In genomic region chr9:4572184-4572826, GRCh38 we compare ENCODE assay signal across 23 cellular contexts.
DNase-seq lines count a peak whose midpoint lies in the region; ATAC-seq and TF ChIP-seq lines count a peak whose summit lies in the region.
"Had no signal": no experiment of that assay in that cellular context is flagged by ENCODE, and none has a peak within 500 bp of the region (broad histone marks: within the 10 kb centered on the region; RNA-seq: fewer than 3 reads in every experiment).

No MANE protein-coding gene starts in this region.

- no peaks in the 10 kb centered on the region for H3K27me3 Mint-ChIP-seq in activated CD4-positive, alpha-beta T cell treated with anti-CD3 and anti-CD28 coated beads, Interleukin-2, amount 10 ng/mL, durations not matched to agents 7 days and 5 days
- peaks cover 4% of the 10 kb centered on the region for H3K27me3 Mint-ChIP-seq in activated naive CD4-positive, alpha-beta T cell treated with anti-CD3 and anti-CD28 coated beads, Interleukin-2, amount 10 ng/mL, durations not matched to agents 7 days and 5 days

- no peaks in the 10 kb centered on the region for H3K79me2 ChIP-seq in OCI-LY3 (ENCODE audit: low read length)

- no peak overlapping the region for H3K4me3 ChIP-seq in OCI-LY3 (ENCODE audit: low read length)
- H3K4me3 ChIP-seq: GM23338, skin epidermis, stomach, upper lobe of right lung had no signal

- no peak for ATAC-seq in HG02623 (IDR thresholded peaks at IDR 0.05; ENCODE audit: unreplicated experiment)
- ATAC-seq: esophagus mucosa, GM23338, upper lobe of right lung, WTC11 had no signal

- no peak overlapping the region for H3K9ac ChIP-seq in OCI-LY3 (ENCODE audit: low read length)

- no peak for TF ChIP-seq CTCF in OCI-LY3 (IDR thresholded peaks at IDR 0.05; ENCODE audit: low read depth, low read length)

- H3K4me3 Mint-ChIP-seq in activated CD4-positive, alpha-beta T cell treated with anti-CD3 and anti-CD28 coated beads, Interleukin-2, amount 10 ng/mL, durations not matched to agents 7 days and 5 days: no peak overlapping the region
- H3K4me3 Mint-ChIP-seq in activated naive CD4-positive, alpha-beta T cell treated with anti-CD3 and anti-CD28 coated beads, Interleukin-2, amount 10 ng/mL, durations not matched to agents 7 days and 5 days: no peak overlapping the region
- H3K4me3 Mint-ChIP-seq: GM23338, naive B cell, WTC11 had no signal

- peaks cover 14% of the 10 kb centered on the region for H3K4me1 Mint-ChIP-seq in activated CD4-positive, alpha-beta T cell treated with anti-CD3 and anti-CD28 coated beads, Interleukin-2, amount 10 ng/mL, durations not matched to agents 7 days and 5 days
- peaks cover 17% of the 10 kb centered on the region for H3K4me1 Mint-ChIP-seq in activated naive CD4-positive, alpha-beta T cell treated with anti-CD3 and anti-CD28 coated beads, Interleukin-2, amount 10 ng/mL, durations not matched to agents 7 days and 5 days
- H3K4me1 Mint-ChIP-seq: naive B cell had no signal

- no peaks in the 10 kb centered on the region; the same call in 1 of the 2 replicates for H3K4me1 ChIP-seq in OCI-LY3 (ENCODE audit: low read length)
- H3K4me1 ChIP-seq: BE2C, upper lobe of right lung had no signal

- H2AFZ ChIP-seq in OCI-LY3 (ENCODE audit: low read depth, low read length): peak overlapping the region; percentile 74
- H2AFZ ChIP-seq: GM23338 had no signal

- CTCF ChIA-PET in activated CD4-positive, alpha-beta T cell treated with anti-CD3 and anti-CD28 coated beads, Interleukin-2, amount 10 ng/mL, durations not matched to agents 7 days and 5 days (lab: Charles Lee): interaction anchor here (0.6 to 1.6 kb wide), 6 partner anchors 8 to 191 kb away, joined by 3 to 5 read pairs (median 3); no protein-coding TSS in a partner anchor
- CTCF ChIA-PET in activated naive CD4-positive, alpha-beta T cell treated with anti-CD3 and anti-CD28 coated beads, Interleukin-2, amount 10 ng/mL, durations not matched to agents 7 days and 5 days (lab: Charles Lee): interaction anchor here (0.7 kb wide), 1 partner anchor 19 kb away, joined by 3 read pairs; no protein-coding TSS in a partner anchor

- peak overlapping the region; percentile 1 for H3K27ac Mint-ChIP-seq in activated CD4-positive, alpha-beta T cell treated with anti-CD3 and anti-CD28 coated beads, Interleukin-2, amount 10 ng/mL, durations not matched to agents 7 days and 5 days
- H3K27ac Mint-ChIP-seq in activated naive CD4-positive, alpha-beta T cell treated with anti-CD3 and anti-CD28 coated beads, Interleukin-2, amount 10 ng/mL, durations not matched to agents 7 days and 5 days: peak overlapping the region; percentile 34
- H3K27ac Mint-ChIP-seq: GM23338, naive B cell, WTC11 had no signal

- H3K9me3 ChIP-seq in OCI-LY3 (ENCODE audit: insufficient read depth, low read length): no peaks in the 10 kb centered on the region
- H3K9me3 ChIP-seq: BE2C, stomach, upper lobe of right lung had no signal

- peak; percentile 13 for DNase-seq in activated CD4-positive, alpha-beta T cell treated with anti-CD3 and anti-CD28 coated beads, Interleukin-2, amount 10 ng/mL, durations not matched to agents 7 days and 5 days
- no peak for DNase-seq in activated CD4-positive, alpha-beta T cell treated with anti-CD3 and anti-CD28 coated beads for 4 hours
- peak; percentile 40 for DNase-seq in activated naive CD4-positive, alpha-beta T cell treated with anti-CD3 and anti-CD28 coated beads, Interleukin-2, amount 10 ng/mL, durations not matched to agents 7 days and 5 days
- DNase-seq in stimulated activated CD8-positive, alpha-beta memory T cell treated with anti-CD3 and anti-CD28 coated beads, Interleukin-4, amount 100 ng/mL, for 48 hours: peak; percentile 26
- DNase-seq in AML-193 (lab: John Stamatoyannopoulos, UW): no peak
- DNase-seq in CD1c-positive myeloid dendritic cell (ENCODE audit: extremely low spot score): no peak
- DNase-seq: BE2C; effector CD8-positive, alpha-beta T cell; EL; foreskin melanocyte; mesenchymal stem cell; naive B cell; NCI-H1417; NK-92 treated with Interleukin-12 subunit alpha and Interleukin-12 subunit beta, amount 100 ng/mL, for 24 hours; stomach; T-helper 9 cell; upper lobe of right lung had no signal

- POLR2A ChIA-PET in activated CD4-positive, alpha-beta T cell treated with anti-CD3 and anti-CD28 coated beads, Interleukin-2, amount 10 ng/mL, durations not matched to agents 7 days and 5 days (lab: Charles Lee): no interaction called here

- no peaks in the 10 kb centered on the region for H4K20me1 ChIP-seq in OCI-LY3 (ENCODE audit: insufficient read depth, low read length)

- peak overlapping the region; percentile 38 for H3K4me2 ChIP-seq in OCI-LY3 (ENCODE audit: low read length)
- H3K4me2 ChIP-seq: GM23338 had no signal

- H3K27ac ChIP-seq in OCI-LY3 (ENCODE audit: low read length): no peak overlapping the region
- H3K27ac ChIP-seq: stomach, upper lobe of right lung had no signal

- H3K36me3 ChIP-seq in OCI-LY3 (replicated peaks; ENCODE audit: low read depth, low read length): no peaks in the 10 kb centered on the region
- H3K36me3 ChIP-seq: BE2C had no signal

- H3K27me3 ChIP-seq in OCI-LY3 (ENCODE audit: low read depth, low read length): peaks cover 6% of the 10 kb centered on the region; the same call in 1 of the 2 replicates
- H3K27me3 ChIP-seq: BE2C, stomach, upper lobe of right lung had no signal

- no peaks in the 10 kb centered on the region for H3K9me3 Mint-ChIP-seq in activated CD4-positive, alpha-beta T cell treated with anti-CD3 and anti-CD28 coated beads, Interleukin-2, amount 10 ng/mL, durations not matched to agents 7 days and 5 days
- H3K9me3 Mint-ChIP-seq in activated naive CD4-positive, alpha-beta T cell treated with anti-CD3 and anti-CD28 coated beads, Interleukin-2, amount 10 ng/mL, durations not matched to agents 7 days and 5 days: no peaks in the 10 kb centered on the region
- H3K9me3 Mint-ChIP-seq: GM23338, naive B cell, WTC11 had no signal

- H3K36me3 Mint-ChIP-seq in activated CD4-positive, alpha-beta T cell treated with anti-CD3 and anti-CD28 coated beads, Interleukin-2, amount 10 ng/mL, durations not matched to agents 7 days and 5 days (ENCODE audit: low read depth): no peaks in the 10 kb centered on the region
- no peaks in the 10 kb centered on the region for H3K36me3 Mint-ChIP-seq in activated naive CD4-positive, alpha-beta T cell treated with anti-CD3 and anti-CD28 coated beads, Interleukin-2, amount 10 ng/mL, durations not matched to agents 7 days and 5 days
- H3K36me3 Mint-ChIP-seq: naive B cell had no signal

Comparison
In these comparisons a context has a peak if more than half of its experiments do, and no peak if none do; other contexts are left out.
1. DNase-seq: peak in activated CD4-positive, alpha-beta T cell treated with anti-CD3 and anti-CD28 coated beads, Interleukin-2, amount 10 ng/mL, durations not matched to agents 7 days and 5 days (single experiment), activated naive CD4-positive, alpha-beta T cell treated with anti-CD3 and anti-CD28 coated beads, Interleukin-2, amount 10 ng/mL, durations not matched to agents 7 days and 5 days (single experiment) and stimulated activated CD8-positive, alpha-beta memory T cell treated with anti-CD3 and anti-CD28 coated beads, Interleukin-4, amount 100 ng/mL, for 48 hours (single experiment); none in activated CD4-positive, alpha-beta T cell treated with anti-CD3 and anti-CD28 coated beads for 4 hours (0 of 2), AML-193 (0 of 2) and CD1c-positive myeloid dendritic cell (single experiment).